Comparison of ENCODE assay signal across 31 cellular contexts in the genomic region with DNA sequence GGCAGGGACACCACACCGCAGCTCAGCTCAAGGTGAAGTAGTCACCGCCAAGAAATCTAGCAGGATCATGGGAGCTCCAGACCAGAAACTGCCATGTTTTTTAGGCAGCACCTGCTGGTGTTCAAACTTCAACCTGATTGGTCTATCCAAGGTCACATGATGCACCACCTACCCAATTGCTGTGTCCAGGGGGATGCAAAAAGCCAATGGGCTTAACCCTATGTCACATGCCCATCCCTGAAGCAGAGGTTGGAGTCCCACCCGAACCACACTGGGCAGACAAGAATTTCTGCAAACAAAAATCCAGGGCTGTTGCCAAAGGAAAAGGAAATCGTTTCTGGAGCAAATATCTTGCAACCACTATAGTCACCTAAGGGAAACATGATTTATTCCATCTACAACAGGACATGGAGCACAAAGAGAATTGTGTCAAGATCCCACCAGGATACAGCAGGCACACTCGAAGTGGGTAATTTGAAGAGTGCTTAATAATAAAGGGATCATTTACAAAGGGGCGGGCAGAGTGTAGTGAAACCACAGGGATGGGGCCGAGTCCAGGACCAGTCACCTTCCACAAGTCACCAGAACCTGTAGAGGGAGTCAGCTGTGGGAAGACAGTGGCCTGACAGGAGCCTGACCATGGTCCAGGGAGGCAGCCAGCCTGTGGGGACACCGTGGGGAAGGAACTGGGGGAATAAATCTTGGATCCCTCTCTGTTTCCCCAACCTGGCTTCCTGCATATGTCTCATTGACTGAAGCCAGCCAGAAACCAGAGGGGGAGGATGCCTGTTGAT. TPM values are rescaled to one million over a fixed set of nuclear protein-coding genes. Genes with fewer than 3 reads are reported as not detected.
DNase-seq lines count a peak whose midpoint lies in the region; ATAC-seq, FAIRE-seq and TF ChIP-seq lines count a peak whose summit lies in the region.
"Had no signal": no experiment of that assay in that cellular context is flagged by ENCODE, and none has a peak within 500 bp of the region (broad histone marks: within the 10 kb centered on the region; RNA-seq: fewer than 3 reads in every experiment).

No MANE protein-coding gene starts in this region.

- H3K79me2 ChIP-seq in GM12878 (ENCODE audit: control insufficient read depth, insufficient read depth, low read length): no peaks in the 10 kb centered on the region

- H3K36me3 ChIP-seq in GM12878 (ENCODE audit: control insufficient read depth in 2 of 2, insufficient read depth in 2 of 2, low read length in 1 of 2) (no peaks in the 10 kb centered on the region), testis (ENCODE audit: low read depth, missing control alignments) (no peaks in the 10 kb centered on the region)
- H3K36me3 ChIP-seq: BLaER1 treated with 17β-estradiol and CSF1 and Interleukin-3, amounts not matched to agents 10 nM and 100 nM; breast epithelium; heart right ventricle had no signal

- no peak for TF ChIP-seq CTCF in GM12878 (IDR thresholded peaks at IDR 0.05 in 2 of 3, conservative IDR thresholded peaks at IDR 0.05 in 1 of 3; ENCODE audit: control insufficient read depth in 2 of 3, extremely low read depth in 1 of 3, insufficient read depth in 1 of 3, low read depth in 3 of 3, low read length in 3 of 3)
- no peak for TF ChIP-seq CTCF in testis (IDR thresholded peaks at IDR 0.05)

- POLR2A ChIA-PET in activated CD4-positive, alpha-beta T cell treated with anti-CD3 and anti-CD28 coated beads for 36 hours (lab: Charles Lee): no interaction called here
- POLR2A ChIA-PET in GM12878 (lab: Charles Lee): interaction anchor here (0.7 kb wide), 1 partner anchor 59 kb away, joined by 3 read pairs; no protein-coding TSS in a partner anchor

- no peak overlapping the region for H2AFZ ChIP-seq in GM12878 (ENCODE audit: control insufficient read depth, low read depth, low read length)

- H3K27me3 ChIP-seq in GM12878 (replicated peaks in 1 of 2; ENCODE audit: control insufficient read depth in 2 of 2, insufficient read depth in 2 of 2, low read length in 1 of 2) (peaks cover 2 to 5% of the 10 kb centered on the region in 2 experiments; a peak in 3 of 4 replicates), testis (no peaks in the 10 kb centered on the region)
- H3K27me3 ChIP-seq: BLaER1 treated with 17β-estradiol and CSF1 and Interleukin-3, amounts not matched to agents 10 nM and 100 nM; breast epithelium; heart right ventricle had no signal

- no peak overlapping the region for H3K4me2 ChIP-seq in GM12878 (ENCODE audit: control insufficient read depth, insufficient read depth)
- H3K4me2 ChIP-seq: BLaER1 treated with 17β-estradiol and CSF1 and Interleukin-3, amounts not matched to agents 10 nM and 100 nM; smooth muscle cell had no signal

- ATAC-seq in activated CD4-positive, alpha-beta T cell treated with anti-CD3 and anti-CD28 coated beads for 36 hours: no peak
- ATAC-seq in GM12878: no peak
- no peak for ATAC-seq in GM21723 (IDR thresholded peaks at IDR 0.05; ENCODE audit: unreplicated experiment)
- ATAC-seq: HCT116; heart right ventricle; left colon; stimulated activated memory B cell treated with anti-CD40 and anti-IgM and Interleukin-4, amounts not matched to agents 10 μg/mL and 1 μg/mL and 100 μg/mL, for 72 hours had no signal

- H3K4me3 ChIP-seq in GM12878 (no peak overlapping the region), testis (no peak overlapping the region)
- H3K4me3 ChIP-seq: BLaER1 treated with 17β-estradiol and CSF1 and Interleukin-3, amounts not matched to agents 10 nM and 100 nM; breast epithelium; heart right ventricle; smooth muscle cell had no signal

- H4K20me1 ChIP-seq in GM12878 (ENCODE audit: control insufficient read depth, insufficient read depth): no peaks in the 10 kb centered on the region
- H4K20me1 ChIP-seq: BLaER1 treated with 17β-estradiol and CSF1 and Interleukin-3, amounts not matched to agents 10 nM and 100 nM had no signal

- no peak for FAIRE-seq in GM12878 (lab: Jason Lieb, UNC)
- FAIRE-seq: GM12892, RCC 7860, urothelium cell line had no signal

- in situ Hi-C loops in GM12878 (cut with MboI): no loop called here

- H3K4me3 Mint-ChIP-seq in activated CD4-positive, alpha-beta T cell treated with anti-CD3 and anti-CD28 coated beads for 36 hours: no peak overlapping the region
- H3K4me3 Mint-ChIP-seq in activated CD4-positive, alpha-beta T cell treated with anti-CD3 and anti-CD28 coated beads, Interleukin-2, amount 10 ng/mL, durations not matched to agents 24 days and 14 days: no peak overlapping the region
- no peak overlapping the region for H3K4me3 Mint-ChIP-seq in immature natural killer cell
- H3K4me3 Mint-ChIP-seq: activated CD4-positive, alpha-beta T cell treated with anti-CD3 and anti-CD28 coated beads, Interleukin-2, amount 10 ng/mL, durations not matched to agents 7 days and 5 days; memory B cell; stimulated activated memory B cell treated with anti-CD40 and anti-IgM and Interleukin-4, amounts not matched to agents 10 μg/mL and 1 μg/mL and 100 μg/mL, for 72 hours had no signal

- SMC1A ChIA-PET in GM12878 (lab: Charles Lee; ENCODE audit: uncharacterized antibody, unreplicated experiment): interaction anchor here (1.0 to 1.7 kb wide), 2 partner anchors 28 to 315 kb away, joined by 4 to 5 read pairs; no protein-coding TSS in a partner anchor

- CTCF ChIA-PET in activated CD4-positive, alpha-beta T cell treated with anti-CD3 and anti-CD28 coated beads for 36 hours (lab: Charles Lee): interaction anchor here (1.2 kb wide), 1 partner anchor 315 kb away, joined by 3 read pairs; no protein-coding TSS in a partner anchor
- CTCF ChIA-PET in GM12878 (lab: Yijun Ruan, JAX): interaction anchor here (1.0 to 1.4 kb wide), 2 partner anchors 12 to 315 kb away, joined by 3 to 4 read pairs; no protein-coding TSS in a partner anchor

- H3K4me1 ChIP-seq in GM12878 (ENCODE audit: control insufficient read depth, insufficient read depth, low read length): no peaks in the 10 kb centered on the region
- H3K4me1 ChIP-seq in testis: no peaks in the 10 kb centered on the region
- H3K4me1 ChIP-seq: breast epithelium, heart right ventricle had no signal

- WGBS in GM12878 (ENCODE audit: insufficient coverage, insufficient replicate concordance, low lambda C conversion rate, missing lambda C conversion rate): 30% methylated on average over 8 of the region's 8 CpGs
- 43 to 59% methylated on average over 8 of the region's 8 CpGs for WGBS in testis, 2 donors

- H3K27ac ChIP-seq in GM12878 (ENCODE audit: control insufficient read depth, insufficient read depth): no peak overlapping the region
- no peak overlapping the region for H3K27ac ChIP-seq in testis
- H3K27ac ChIP-seq: BLaER1 treated with 17β-estradiol and CSF1 and Interleukin-3, amounts not matched to agents 10 nM and 100 nM; breast epithelium; heart right ventricle; HL-60 had no signal

- peaks cover 3% of the 10 kb centered on the region for H3K27me3 Mint-ChIP-seq in activated CD4-positive, alpha-beta T cell treated with anti-CD3 and anti-CD28 coated beads for 36 hours
- no peaks in the 10 kb centered on the region for H3K27me3 Mint-ChIP-seq in activated CD4-positive, alpha-beta T cell treated with anti-CD3 and anti-CD28 coated beads, Interleukin-2, amount 10 ng/mL, durations not matched to agents 24 days and 14 days
- H3K27me3 Mint-ChIP-seq in immature natural killer cell (ENCODE audit: low read depth in 3 of 3): peaks cover 4 to 6% (median 4%) of the 10 kb centered on the region in 3 donors
- H3K27me3 Mint-ChIP-seq: activated CD4-positive, alpha-beta T cell treated with anti-CD3 and anti-CD28 coated beads, Interleukin-2, amount 10 ng/mL, durations not matched to agents 7 days and 5 days had no signal

- H3K27ac Mint-ChIP-seq in activated CD4-positive, alpha-beta T cell treated with anti-CD3 and anti-CD28 coated beads for 36 hours: no peak overlapping the region
- no peak overlapping the region for H3K27ac Mint-ChIP-seq in activated CD4-positive, alpha-beta T cell treated with anti-CD3 and anti-CD28 coated beads, Interleukin-2, amount 10 ng/mL, durations not matched to agents 24 days and 14 days
- H3K27ac Mint-ChIP-seq in immature natural killer cell: no peak overlapping the region
- H3K27ac Mint-ChIP-seq: activated CD4-positive, alpha-beta T cell treated with anti-CD3 and anti-CD28 coated beads, Interleukin-2, amount 10 ng/mL, durations not matched to agents 7 days and 5 days; memory B cell; stimulated activated memory B cell treated with anti-CD40 and anti-IgM and Interleukin-4, amounts not matched to agents 10 μg/mL and 1 μg/mL and 100 μg/mL, for 72 hours had no signal

- TF ChIP-seq RAD21 in GM12878 (IDR thresholded peaks at IDR 0.05; ENCODE audit: insufficient read depth, low read depth, low read length): no peak

- DNase-seq in activated CD4-positive, alpha-beta T cell treated with anti-CD3 and anti-CD28 coated beads for 36 hours: peak; percentile 2
- DNase-seq in activated CD4-positive, alpha-beta T cell treated with anti-CD3 and anti-CD28 coated beads, Interleukin-2, amount 10 ng/mL, durations not matched to agents 24 days and 14 days: no peak
- DNase-seq in NCI-H2029 (lab: John Stamatoyannopoulos, UW) (peak; percentile 44), GM12878 (ENCODE audit: low read depth, low spot score) (no peak), testis (peak; percentile 39), immature natural killer cell (no peak)
- DNase-seq: activated CD4-positive, alpha-beta T cell treated with anti-CD3 and anti-CD28 coated beads, Interleukin-2, amount 10 ng/mL, durations not matched to agents 7 days and 5 days; activated naive CD4-positive, alpha-beta T cell treated with anti-CD3 and anti-CD28 coated beads, Interleukin-2, amount 50 U/mL, for 16 hours; amygdala; Calu3; effector CD8-positive, alpha-beta T cell; erythroblast; heart right ventricle; NCI-H1436; NCI-H446; NK-92 treated with Interleukin-12 subunit alpha and Interleukin-12 subunit beta, amount 100 ng/mL, for 24 hours; nucleus accumbens; stimulated activated CD4-positive, alpha-beta T cell treated with anti-CD3 and anti-CD28 coated beads, Interleukin-4, amount 100 ng/mL, for 1 hour; T-helper 2 cell had no signal

- TF ChIP-seq EP300 in GM12878 (IDR thresholded peaks at IDR 0.05; ENCODE audit: borderline replicate concordance in 1 of 2, control insufficient read depth in 1 of 2, low read depth in 2 of 2, low read length in 2 of 2): no peak

- no peak overlapping the region for H3K9ac ChIP-seq in GM12878 (ENCODE audit: control insufficient read depth, insufficient read depth, low read length)
- H3K9ac ChIP-seq: BLaER1 treated with 17β-estradiol and CSF1 and Interleukin-3, amounts not matched to agents 10 nM and 100 nM had no signal

- intact Hi-C loops in activated CD4-positive, alpha-beta T cell treated with anti-CD3 and anti-CD28 coated beads for 36 hours (cut with DNase I, micrococcal nuclease): no loop called here
- intact Hi-C loops in activated CD4-positive, alpha-beta T cell treated with anti-CD3 and anti-CD28 coated beads, Interleukin-2, amount 10 ng/mL, durations not matched to agents 24 days and 14 days (cut with micrococcal nuclease): no loop called here
- intact Hi-C loops in GM12878 (cut with micrococcal nuclease; ENCODE audit: unreplicated experiment): no loop called here
- intact Hi-C loops in testis (cut with DNase I; ENCODE audit: low total_unique reads): no loop called here

- RAD21 ChIA-PET in GM12878 (lab: Charles Lee; ENCODE audit: unreplicated experiment): no interaction called here

- TF ChIP-seq POLR2A in GM12878 (IDR thresholded peaks at IDR 0.05; ENCODE audit: low read depth, low read length) (no peak), testis (IDR thresholded peaks at IDR 0.05) (no peak)

- peaks cover 10% of the 10 kb centered on the region for H3K4me1 Mint-ChIP-seq in activated CD4-positive, alpha-beta T cell treated with anti-CD3 and anti-CD28 coated beads for 36 hours
- no peaks in the 10 kb centered on the region for H3K4me1 Mint-ChIP-seq in activated CD4-positive, alpha-beta T cell treated with anti-CD3 and anti-CD28 coated beads, Interleukin-2, amount 10 ng/mL, durations not matched to agents 24 days and 14 days
- H3K4me1 Mint-ChIP-seq in immature natural killer cell: no peaks in the 10 kb centered on the region
- H3K4me1 Mint-ChIP-seq: activated CD4-positive, alpha-beta T cell treated with anti-CD3 and anti-CD28 coated beads, Interleukin-2, amount 10 ng/mL, durations not matched to agents 7 days and 5 days; memory B cell; stimulated activated memory B cell treated with anti-CD40 and anti-IgM and Interleukin-4, amounts not matched to agents 10 μg/mL and 1 μg/mL and 100 μg/mL, for 72 hours had no signal

- no TSS peak for BruUV-seq in GM12878 (replicated peaks; lab: Mats Ljungman, UMichigan)

- no peaks in the 10 kb centered on the region for H3K9me3 ChIP-seq in GM12878 (replicated peaks; ENCODE audit: control insufficient read depth, insufficient read depth, low read length)
- no peaks in the 10 kb centered on the region for H3K9me3 ChIP-seq in testis

- H3K9me3 Mint-ChIP-seq in activated CD4-positive, alpha-beta T cell treated with anti-CD3 and anti-CD28 coated beads for 36 hours (ENCODE audit: low read depth): no peaks in the 10 kb centered on the region
- H3K9me3 Mint-ChIP-seq in activated CD4-positive, alpha-beta T cell treated with anti-CD3 and anti-CD28 coated beads, Interleukin-2, amount 10 ng/mL, durations not matched to agents 24 days and 14 days: no peaks in the 10 kb centered on the region
- no peaks in the 10 kb centered on the region for H3K9me3 Mint-ChIP-seq in immature natural killer cell
- H3K9me3 Mint-ChIP-seq: activated CD4-positive, alpha-beta T cell treated with anti-CD3 and anti-CD28 coated beads, Interleukin-2, amount 10 ng/mL, durations not matched to agents 7 days and 5 days had no signal

- H3K36me3 Mint-ChIP-seq in activated CD4-positive, alpha-beta T cell treated with anti-CD3 and anti-CD28 coated beads for 36 hours (ENCODE audit: low read depth): no peaks in the 10 kb centered on the region
- no peaks in the 10 kb centered on the region for H3K36me3 Mint-ChIP-seq in activated CD4-positive, alpha-beta T cell treated with anti-CD3 and anti-CD28 coated beads, Interleukin-2, amount 10 ng/mL, durations not matched to agents 24 days and 14 days (ENCODE audit: low read depth)
- H3K36me3 Mint-ChIP-seq in immature natural killer cell: no peaks in the 10 kb centered on the region
- H3K36me3 Mint-ChIP-seq: stimulated activated memory B cell treated with anti-CD40 and anti-IgM and Interleukin-4, amounts not matched to agents 10 μg/mL and 1 μg/mL and 100 μg/mL, for 72 hours had no signal

RNA-seq across cellular contexts. Expression of a gene that starts 34.2 kb away (rescaled TPM):
- 10 to 100 TPM; 17.8 to 19.4 TPM for total RNA-seq in activated CD4-positive, alpha-beta T cell treated with anti-CD3 and anti-CD28 coated beads for 36 hours
- 30.5 and 39.3 TPM in 2 replicates for total RNA-seq in activated CD4-positive, alpha-beta T cell treated with anti-CD3 and anti-CD28 coated beads, Interleukin-2, amount 10 ng/mL, durations not matched to agents 24 days and 14 days
- total RNA-seq in GM12878 (2013; cell fraction: nucleolus; rRNA removed): 93.6 and 95.4 TPM in 2 replicates
- 23.5 and 24.4 TPM in 2 replicates for total RNA-seq in GM12878 (2014; rRNA removed)
- total RNA-seq in GM12878 (2014; rRNA removed; fragmentation: Illumina TruSeq; extraction: Trizol): 22.9 and 26.9 TPM in 2 replicates
- total RNA-seq in GM12878 (2021): 17.7 and 17.8 TPM in 2 replicates
- 8.3 TPM for polyA plus RNA-seq in GM12878 (2011; ENCODE audit: low read depth)
- 17.8 and 18.9 TPM in 2 replicates for polyA plus RNA-seq in GM12878 (2011; rRNA removed)
- 9.3 and 9.7 TPM in 2 replicates for polyA plus RNA-seq in GM12878 (2011; cell fraction: cytosol; rRNA removed)
- polyA plus RNA-seq in GM12878 (2011; cell fraction: nucleus; rRNA removed): 17.1 and 24.6 TPM in 2 replicates
- polyA plus RNA-seq in GM12878 (2012): 8.6 and 9.0 TPM in 2 replicates
- 24.1 and 25.0 TPM in 2 replicates for polyA plus RNA-seq in GM12878 (2014; fragmentation: Illumina TruSeq; extraction: Trizol)
- 10 to 100 TPM; 24.5 TPM for polyA plus RNA-seq in GM12878 (2014; fragmentation: Nextera tagmentation; extraction: Ambion mirVana)
- 18.2 and 21.2 TPM in 2 replicates for polyA plus RNA-seq in GM12878 (2014; rRNA removed)
- 10 to 100 TPM; 26.7 to 32.3 TPM for polyA plus RNA-seq in GM12878 (2016; fragmentation: Nextera tagmentation; extraction: Ambion mirVana)
- 16.5 and 19.0 TPM in 2 replicates for polyA minus RNA-seq in GM12878 (2011; rRNA and poly(A)+ RNA removed)
- polyA minus RNA-seq in GM12878 (2011; cell fraction: cytosol; rRNA and poly(A)+ RNA removed): 5.3 and 5.6 TPM in 2 replicates
- 11.2 and 20.6 TPM in 2 replicates for polyA minus RNA-seq in GM12878 (2011; cell fraction: nucleus; rRNA and poly(A)+ RNA removed)
- total RNA-seq in testis: 10 to 100 TPM; 25.3 to 26.8 TPM
- polyA plus RNA-seq in testis (ENCODE audit: insufficient read depth, low read depth, low replicate concordance): 17.0 TPM
- 10 to 100 TPM in 1 of 3 donors, 1 to 10 TPM in 2; 3.0 to 13.8 (median 9.0) TPM for polyA plus RNA-seq in immature natural killer cell

Comparison
In these comparisons a context has a peak if more than half of its experiments do, and no peak if none do; other contexts are left out.
1. DNase-seq: peak in activated CD4-positive, alpha-beta T cell treated with anti-CD3 and anti-CD28 coated beads for 36 hours (single experiment), NCI-H2029 (single experiment) and testis (single experiment); none in activated CD4-positive, alpha-beta T cell treated with anti-CD3 and anti-CD28 coated beads, Interleukin-2, amount 10 ng/mL, durations not matched to agents 24 days and 14 days (single experiment), GM12878 (single experiment) and immature natural killer cell (0 of 3).